8 cellular contexts compared by ENCODE assay signal in the genomic region with DNA sequence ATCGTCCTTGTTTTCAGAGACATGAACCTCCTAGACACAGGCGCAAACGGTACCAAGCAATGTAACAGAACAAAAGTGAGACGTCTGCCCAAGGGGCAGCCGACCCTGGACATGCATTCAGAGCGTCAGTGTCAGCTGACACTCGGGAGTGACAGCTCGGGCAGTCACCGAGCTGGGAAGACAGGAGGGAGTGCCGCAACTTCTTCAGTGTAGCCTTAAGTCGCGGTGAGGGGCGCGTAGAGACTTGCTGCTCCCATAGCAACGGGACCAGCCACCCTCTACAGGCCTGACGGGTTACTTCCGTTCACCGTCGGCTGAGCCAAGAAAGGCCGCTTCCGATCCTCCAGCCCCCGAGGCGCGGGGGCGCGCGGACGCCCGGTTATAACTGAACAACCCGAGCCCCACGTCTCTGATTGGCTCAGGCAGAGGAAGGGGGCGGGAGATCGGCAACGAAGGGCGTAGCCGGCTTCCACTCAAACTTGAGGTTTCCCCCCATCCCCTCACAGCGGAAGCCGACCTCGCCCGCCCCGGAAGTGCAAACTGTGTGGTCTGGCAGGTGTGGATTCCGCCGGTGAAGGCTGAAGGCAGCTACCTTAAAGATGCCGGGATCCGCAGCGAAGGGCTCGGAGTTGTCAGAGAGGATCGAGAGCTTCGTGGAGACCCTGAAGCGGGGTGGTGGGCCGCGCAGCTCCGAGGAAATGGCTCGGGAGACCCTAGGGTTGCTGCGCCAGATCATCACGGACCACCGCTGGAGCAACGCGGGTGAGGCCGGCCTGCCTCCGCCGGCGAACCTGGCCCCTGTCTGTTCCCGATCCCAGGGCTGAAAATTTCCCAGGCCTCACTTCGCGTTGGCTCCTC. TPM values are rescaled to one million over a fixed set of nuclear protein-coding genes. Genes with fewer than 3 reads are reported as not detected.
DNase-seq lines count a peak whose midpoint lies in the region; ATAC-seq and TF ChIP-seq lines count a peak whose summit lies in the region.

TSS of gene EIF2B2 (plus strand) at position 530 of the 858 bp plus-strand sequence. CDS start at position 600, 70 bp downstream.

- in situ Hi-C loops in GM18951 (cut with MboI; ENCODE audit: low sequenced_read_pairs, unreplicated experiment): no loop called here

- H3K4me3 Mint-ChIP-seq in activated B cell treated with CpG ODN at 0.5 μM for 24 hours (peak within 1 kb of the TSS; percentile 99), immature natural killer cell (peak within 1 kb of the TSS; percentile 91 to 99 (median 97))

- no peaks in the 10 kb centered on the region for H3K9me3 ChIP-seq in spleen

- TF ChIP-seq POLR2A in GM18951 (IDR thresholded peaks at IDR 0.05; ENCODE audit: extremely low read depth, insufficient read depth, insufficient read length) (peak; percentile 65), spleen (IDR thresholded peaks at IDR 0.05) (no peak)

- H3K27ac ChIP-seq in caudate nucleus (ENCODE audit: low read depth, low read length) (peak within 1 kb of the TSS; percentile 87), spleen (peak within 1 kb of the TSS; percentile 75 to 91 (median 88))

- no peaks in the 10 kb centered on the region for H3K9me3 Mint-ChIP-seq in activated B cell treated with CpG ODN at 0.5 μM for 24 hours
- peaks cover 0 to 3% (median 0%) of the 10 kb centered on the region in 6 donors for H3K9me3 Mint-ChIP-seq in immature natural killer cell

- intact Hi-C loops in activated B cell treated with CpG ODN at 0.5 μM for 24 hours (cut with micrococcal nuclease): loop anchor here (1.0 to 5.0 kb wide), 11 partner anchors 40 to 1150 kb away; partner anchors contain the start of genes AREL1, DLST, ERG28 and FCF1
- intact Hi-C loops in spleen (cut with DNase I; ENCODE audit: low total_unique reads): no loop called here

- no peaks in the 10 kb centered on the region for H3K27me3 ChIP-seq in spleen (replicated peaks in 1 of 7)

- peak within 1 kb of the TSS; percentile 96 for H3K27ac Mint-ChIP-seq in activated B cell treated with CpG ODN at 0.5 μM for 24 hours
- H3K27ac Mint-ChIP-seq in immature natural killer cell: peak within 1 kb of the TSS; percentile 99 to 100 (median 100)

- WGBS in spleen, 5 donors: 0 to 2% (median 0%) methylated on average over 34 to 66 of the region's 66 CpGs

- CTCF ChIA-PET in activated B cell treated with CpG ODN at 0.5 μM for 24 hours (lab: Charles Lee): interaction anchor here (1.5 to 2.9 kb wide), 2 partner anchors 57 to 141 kb away, joined by 5 to 9 read pairs; no protein-coding TSS in a partner anchor

- DNase-seq in AG08395 (ENCODE audit: low spot score) (peak; percentile 97), NCI-H345 (lab: John Stamatoyannopoulos, UW) (peak; percentile 99), activated B cell treated with CpG ODN at 0.5 μM for 24 hours (peak; percentile 97), caudate nucleus (lab: John Stamatoyannopoulos, UW) (peak; percentile 66 to 99 (median 96)), immature natural killer cell (peak; percentile 100), spleen (peak; percentile 99)

- POLR2A ChIA-PET in activated B cell treated with CpG ODN at 0.5 μM for 24 hours (lab: Charles Lee): interaction anchor here (0.5 to 1.6 kb wide), 5 partner anchors 40 to 239 kb away, joined by 3 to 7 read pairs (median 4); partner anchors contain the start of genes ACYP1, RPS6KL1 and YLPM1

- no peaks in the 10 kb centered on the region for H3K27me3 Mint-ChIP-seq in activated B cell treated with CpG ODN at 0.5 μM for 24 hours
- H3K27me3 Mint-ChIP-seq in immature natural killer cell (ENCODE audit: low read depth in 3 of 3): peaks cover 11 to 13% (median 11%) of the 10 kb centered on the region in 3 donors

- H3K4me1 Mint-ChIP-seq in activated B cell treated with CpG ODN at 0.5 μM for 24 hours (peaks cover 25% of the 10 kb centered on the region), immature natural killer cell (peaks cover 56 to 64% of the 10 kb centered on the region in 2 donors)

- TF ChIP-seq CTCF in activated B cell treated with CpG ODN at 0.5 μM for 24 hours (IDR thresholded peaks at IDR 0.05) (no peak), spleen (IDR thresholded peaks at IDR 0.05 in 8 of 11, conservative IDR thresholded peaks at IDR 0.05 in 3 of 11) (peak in 9 of 11 experiments; percentile 9 to 59 (median 45))

- ATAC-seq in HG03196 (IDR thresholded peaks at IDR 0.05; ENCODE audit: unreplicated experiment): peak; percentile 97
- peak; percentile 96 for ATAC-seq in activated B cell treated with CpG ODN at 0.5 μM for 24 hours (ENCODE audit: low read depth)

- H3K36me3 ChIP-seq in spleen: peaks cover 0 to 36% (median 25%) of the 10 kb centered on the region in 6 donors

- H3K4me1 ChIP-seq in spleen: peaks cover 11 to 48% (median 31%) of the 10 kb centered on the region in 6 donors

- H3K36me3 Mint-ChIP-seq in activated B cell treated with CpG ODN at 0.5 μM for 24 hours (ENCODE audit: low read depth) (peaks cover 40% of the 10 kb centered on the region), immature natural killer cell (peaks cover 14 to 32% (median 21%) of the 10 kb centered on the region in 3 donors)

- H3K4me3 ChIP-seq in spleen: peak within 1 kb of the TSS; percentile 70 to 94 (median 88)

RNA-seq across cellular contexts. Expression of gene EIF2B2, which starts in this region (rescaled TPM):
- total RNA-seq in activated B cell treated with CpG ODN at 0.5 μM for 24 hours (36.6 and 37.2 TPM in 2 replicates), spleen (10 to 100 TPM; 18.7 to 38.1 (median 29.8) TPM)
- polyA plus RNA-seq in immature natural killer cell (10 to 100 TPM; 32.6 to 64.5 (median 57.4) TPM), spleen (10 to 100 TPM; 16.0 to 24.4 (median 22.8) TPM)

Comparison
In these comparisons a context has a peak if more than half of its experiments do, and no peak if none do; other contexts are left out.
1. Peak in every context shown above with its lines: DNase-seq, ATAC-seq, H3K4me3 ChIP-seq and H3K27ac ChIP-seq.